Comparison of ENCODE assay signal across 8 cellular contexts in genomic region chr16:15154650-15155562, GRCh38.
A peak's percentile ranks its signal among the peaks of the same experiment; 100 is the strongest.
DNase-seq lines count a peak whose midpoint lies in the region; ATAC-seq and TF ChIP-seq lines count a peak whose summit lies in the region.
"Not testable (repeated sequence)": the region's sequence is repeated elsewhere in the genome, so short reads cannot be mapped to it uniquely, and the experiment has no call there.

No MANE protein-coding gene starts in this region.

- peak overlapping the region in 1 of 3 donors; percentile 62 for H3K27ac Mint-ChIP-seq in CD4-positive, CD25-positive, alpha-beta regulatory T cell

- H3K9me3 ChIP-seq in CD4-positive, CD25-positive, alpha-beta regulatory T cell (ENCODE audit: control insufficient read depth in 2 of 2, low read length in 2 of 2); SK-N-SH; fibroblast of lung (ENCODE audit: control insufficient read depth, insufficient read depth, low read depth, low read length); mucosa of descending colon: not testable (repeated sequence)

- not testable (repeated sequence) for TF ChIP-seq EP300 in SK-N-SH (IDR thresholded peaks at IDR 0.05; ENCODE audit: borderline replicate concordance in 1 of 2, low read depth in 1 of 2, low read length in 1 of 2)

- CTCF ChIA-PET in SK-N-SH (lab: Yijun Ruan, JAX): not testable (repeated sequence)

- POLR2A ChIA-PET in SK-N-SH (lab: Yijun Ruan, JAX): not testable (repeated sequence)

- not testable (repeated sequence) for H4K20me1 ChIP-seq in SK-N-SH (ENCODE audit: insufficient read depth); fibroblast of lung (ENCODE audit: control insufficient read depth, extremely low read depth, insufficient read depth, low read length)

- H3K4me1 Mint-ChIP-seq in CD4-positive, CD25-positive, alpha-beta regulatory T cell: not testable (repeated sequence)

- H3K36me3 ChIP-seq in CD4-positive, CD25-positive, alpha-beta regulatory T cell (ENCODE audit: control insufficient read depth, insufficient read depth, low read length); SK-N-SH (replicated peaks in 1 of 2; ENCODE audit: control insufficient read depth in 1 of 2, insufficient read depth in 2 of 2, low read length in 1 of 2); fibroblast of lung (ENCODE audit: control insufficient read depth, insufficient read depth, low read length); mucosa of descending colon (ENCODE audit: low read depth): not testable (repeated sequence)

- peak overlapping the region; percentile 25 to 84 (median 76) for H3K4me3 Mint-ChIP-seq in CD4-positive, CD25-positive, alpha-beta regulatory T cell

- not testable (repeated sequence) for H3K27me3 Mint-ChIP-seq in CD4-positive, CD25-positive, alpha-beta regulatory T cell

- not testable (repeated sequence) for H3K4me3 ChIP-seq in CD4-positive, CD25-positive, alpha-beta regulatory T cell (ENCODE audit: low read depth, low read length); mucosa of descending colon
- H3K4me3 ChIP-seq in SK-N-SH (ENCODE audit: low read depth in 2 of 2, low read length in 1 of 2) (peak overlapping the region; percentile 51 to 54; a peak in 3 of 4 replicates), fibroblast of lung (replicated peaks in 1 of 4; ENCODE audit: control extremely low read depth in 1 of 4, insufficient read depth in 1 of 4, low read depth in 3 of 4, low read length in 4 of 4) (peak overlapping the region in 3 of 4 experiments; percentile 29 to 49 (median 40))

- not testable (repeated sequence) for H3K27ac ChIP-seq in CD4-positive, CD25-positive, alpha-beta regulatory T cell (ENCODE audit: insufficient read depth, low read length, poor library complexity, severe bottlenecking); fibroblast of lung (ENCODE audit: insufficient read depth, low read length)
- H3K27ac ChIP-seq in SK-N-SH (ENCODE audit: low read depth in 2 of 2, low read length in 1 of 2): peak overlapping the region in 1 of 2 experiments; percentile 67; a peak in 2 of 4 replicates

- peak; percentile 91 to 94 for ATAC-seq in CD4-positive, CD25-positive, alpha-beta regulatory T cell (ENCODE audit: low read depth in 2 of 2)
- ATAC-seq in GM21528 (IDR thresholded peaks at IDR 0.05; ENCODE audit: low FRiP score, unreplicated experiment) (peak; percentile 63), mucosa of descending colon (peak; percentile 100)

- not testable (repeated sequence) for H3K79me2 ChIP-seq in SK-N-SH (ENCODE audit: insufficient read depth); fibroblast of lung (ENCODE audit: control insufficient read depth, insufficient read depth, low read length)

- peak; percentile 70 to 89 (median 89) for DNase-seq in CD4-positive, CD25-positive, alpha-beta regulatory T cell
- peak; percentile 82 for DNase-seq in NCI-H1436 (lab: John Stamatoyannopoulos, UW)
- peak; percentile 89 for DNase-seq in SK-N-SH
- DNase-seq in activated effector memory CD4-positive, alpha-beta T cell treated with anti-CD3 and anti-CD28 coated beads, Interleukin-2, amount 50 U/mL, for 16 hours: peak; percentile 94
- DNase-seq in fibroblast of lung (ENCODE audit: low read depth in 2 of 2): peak; percentile 87 to 94
- DNase-seq in mucosa of descending colon: peak; percentile 92 to 94 (median 94)
- DNase-seq in stimulated activated CD8-positive, alpha-beta memory T cell treated with anti-CD3 and anti-CD28 coated beads, Interleukin-12 subunit alpha, Interleukin-12 subunit beta, amount 100 ng/mL, for 24 hours (ENCODE audit: extremely low read depth): peak; percentile 66

- H3K36me3 Mint-ChIP-seq in CD4-positive, CD25-positive, alpha-beta regulatory T cell: not testable (repeated sequence)

- 0% methylated on average over 11 of the region's 80 CpGs for WGBS in SK-N-SH (ENCODE audit: low lambda C conversion rate)

- not testable (repeated sequence) for H3K9me2 ChIP-seq in SK-N-SH

- not testable (repeated sequence) for H2AFZ ChIP-seq in SK-N-SH (ENCODE audit: low read depth)
- H2AFZ ChIP-seq in fibroblast of lung (ENCODE audit: low read length): peak overlapping the region; percentile 49

- not testable (repeated sequence) for H3F3A ChIP-seq in SK-N-SH (replicated peaks; ENCODE audit: insufficient read depth)

- H3K27me3 ChIP-seq in CD4-positive, CD25-positive, alpha-beta regulatory T cell (ENCODE audit: control insufficient read depth, insufficient read depth, low read length); SK-N-SH (ENCODE audit: insufficient read depth); fibroblast of lung (ENCODE audit: control insufficient read depth, insufficient read depth, low read length): not testable (repeated sequence)

- H3K4me1 ChIP-seq in CD4-positive, CD25-positive, alpha-beta regulatory T cell (ENCODE audit: control insufficient read depth, insufficient read depth, low read length, poor library complexity, severe bottlenecking); SK-N-SH (ENCODE audit: control insufficient read depth in 1 of 2, insufficient read depth in 2 of 2, low read depth in 1 of 2, low read length in 1 of 2); fibroblast of lung (ENCODE audit: control insufficient read depth, extremely low read depth, insufficient read depth, low read length); mucosa of descending colon (ENCODE audit: low read depth): not testable (repeated sequence)

- TF ChIP-seq CTCF in SK-N-SH (IDR thresholded peaks at IDR 0.05); fibroblast of lung (conservative IDR thresholded peaks at IDR 0.05 in 1 of 2, IDR thresholded peaks at IDR 0.05 in 1 of 2; ENCODE audit: low read depth in 1 of 2, low read length in 2 of 2); mucosa of descending colon (IDR thresholded peaks at IDR 0.05): not testable (repeated sequence)

- not testable (repeated sequence) for TF ChIP-seq RAD21 in SK-N-SH (IDR thresholded peaks at IDR 0.05; ENCODE audit: low read length)

- peak overlapping the region; percentile 57; the same call in 1 of the 2 replicates for H3K9ac ChIP-seq in SK-N-SH
- peak overlapping the region; percentile 55 for H3K9ac ChIP-seq in fibroblast of lung (ENCODE audit: insufficient read depth, low read length)

- H3K4me2 ChIP-seq in SK-N-SH: peak overlapping the region; percentile 62; the same call in 1 of the 2 replicates
- peak overlapping the region; percentile 51 for H3K4me2 ChIP-seq in fibroblast of lung (ENCODE audit: extremely low read depth, insufficient read depth, low read length)

- intact Hi-C loops in mucosa of descending colon (cut with DNase I, micrococcal nuclease): not testable (repeated sequence)

- H3K9me3 Mint-ChIP-seq in CD4-positive, CD25-positive, alpha-beta regulatory T cell: not testable (repeated sequence)

TF ChIP-seq in SK-N-SH, 30 proteins besides CTCF, POLR2A, EP300 and RAD21:
- TF ChIP-seq MAX (IDR thresholded peaks at IDR 0.05; ENCODE audit: low read depth) (peak; percentile 83), TAF1 (IDR thresholded peaks at IDR 0.05; ENCODE audit: borderline replicate concordance, low read depth, low read length) (peak; percentile 46; the same call in 1 of the 2 replicates), NRF1 (IDR thresholded peaks at IDR 0.05; ENCODE audit: low read depth, low read length) (peak; percentile 47), MXI1 (IDR thresholded peaks at IDR 0.05; ENCODE audit: low read depth, low read length) (peak; percentile 55; the same call in 1 of the 2 replicates), CHD2 (IDR thresholded peaks at IDR 0.05; ENCODE audit: low read length, partially characterized antibody) (peak; percentile 8)
